ENCODE assay signal across 5 cellular contexts in the genomic region with DNA sequence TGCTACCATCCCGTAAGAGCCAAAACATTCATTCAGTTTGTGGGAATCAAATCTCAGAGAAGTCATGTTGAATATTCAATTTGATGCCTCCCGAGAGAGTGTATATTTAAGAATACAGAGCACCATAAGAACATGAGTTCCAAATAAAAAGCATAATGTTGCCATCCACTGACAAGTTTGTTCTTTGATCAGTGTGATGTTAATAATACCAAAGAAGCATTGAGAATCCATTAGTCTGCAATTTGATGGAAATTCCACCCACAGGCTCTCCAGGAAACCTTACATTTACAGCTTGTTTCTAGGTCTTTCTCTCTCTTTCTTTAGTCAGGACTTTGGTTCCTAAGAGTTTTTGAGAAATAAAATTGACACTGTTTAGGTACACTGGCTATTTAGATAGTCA.
"Had no signal": no experiment of that assay in that cellular context is flagged by ENCODE, and none has a peak within 500 bp of the region (broad histone marks: within the 10 kb centered on the region; RNA-seq: fewer than 3 reads in every experiment).

No MANE protein-coding gene starts in this region.

- H3K27ac Mint-ChIP-seq: GM23338 had no signal

- H3K4me2 ChIP-seq: GM23338 had no signal

- H3K4me3 Mint-ChIP-seq: GM23338, H9 had no signal

- H2AFZ ChIP-seq: GM23338 had no signal

- DNase-seq: H9, HCEC 1CT, IMR-90 had no signal

- H3K9me3 Mint-ChIP-seq: GM23338 had no signal

- H3K4me3 ChIP-seq: GM23338, K562 had no signal

- H3K4me1 Mint-ChIP-seq: GM23338 had no signal

- ATAC-seq: GM23338, K562 had no signal
